Comparison of ENCODE assay signal across 28 cellular contexts in the genomic region with DNA sequence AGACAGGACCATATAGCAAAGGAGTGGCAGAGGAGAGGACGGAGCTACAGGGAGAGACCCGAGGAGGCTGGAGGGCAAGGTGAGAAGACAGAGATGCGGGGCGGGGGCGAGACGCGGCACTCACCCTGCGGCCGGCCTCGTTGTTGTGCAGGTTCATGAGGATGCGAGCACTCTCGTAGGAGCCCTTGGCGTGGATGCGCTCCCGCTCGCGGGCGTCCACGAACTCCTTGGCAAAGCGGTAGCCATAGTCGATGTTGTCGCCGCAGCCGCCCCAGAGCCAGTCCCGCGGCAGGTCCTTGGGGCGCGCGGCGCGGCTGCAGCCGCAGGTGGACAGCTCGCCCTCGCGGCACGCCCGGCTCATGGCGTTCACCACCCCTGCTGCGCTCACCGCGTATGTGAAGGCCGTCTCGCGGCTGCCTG. TPM values are rescaled to one million over a fixed set of nuclear protein-coding genes. Genes with fewer than 3 reads are reported as not detected.
DNase-seq lines count a peak whose midpoint lies in the region; ATAC-seq and TF ChIP-seq lines count a peak whose summit lies in the region.
"Had no signal": no experiment of that assay in that cellular context is flagged by ENCODE, and none has a peak within 500 bp of the region (broad histone marks: within the 10 kb centered on the region; RNA-seq: fewer than 3 reads in every experiment).

No MANE protein-coding gene starts in this region.

- H3K36me3 ChIP-seq in right atrium auricular region (no peaks in the 10 kb centered on the region), mucosa of descending colon (ENCODE audit: low read depth) (no peaks in the 10 kb centered on the region)
- H3K36me3 ChIP-seq: colonic mucosa, Peyer's patch, upper lobe of right lung had no signal

- H3K9me3 ChIP-seq in right atrium auricular region (no peaks in the 10 kb centered on the region), mucosa of descending colon (no peaks in the 10 kb centered on the region)
- H3K9me3 ChIP-seq: colonic mucosa, esophagus squamous epithelium, Peyer's patch, upper lobe of right lung had no signal

- H3K27ac Mint-ChIP-seq in glutamatergic neuron (ENCODE audit: unreplicated experiment): peak overlapping the region; percentile 64
- H3K27ac Mint-ChIP-seq: activated naive CD4-positive, alpha-beta T cell treated with anti-CD3 and anti-CD28 coated beads, Interleukin-2, amount 10 ng/mL, durations not matched to agents 7 days and 5 days had no signal

- no peaks in the 10 kb centered on the region for H3K27me3 ChIP-seq in right atrium auricular region
- H3K27me3 ChIP-seq: colonic mucosa, esophagus squamous epithelium, Peyer's patch had no signal

- peaks cover 8% of the 10 kb centered on the region for H3K27me3 Mint-ChIP-seq in glutamatergic neuron (ENCODE audit: unreplicated experiment)

- H3K4me3 Mint-ChIP-seq in glutamatergic neuron (ENCODE audit: unreplicated experiment): peak overlapping the region; percentile 93
- H3K4me3 Mint-ChIP-seq: activated naive CD4-positive, alpha-beta T cell treated with anti-CD3 and anti-CD28 coated beads, Interleukin-2, amount 10 ng/mL, durations not matched to agents 7 days and 5 days; neural crest cell had no signal

- ATAC-seq in left ventricle myocardium superior: no peak
- peak; percentile 69 for ATAC-seq in mucosa of descending colon
- no peak for ATAC-seq in HG03457 (IDR thresholded peaks at IDR 0.05; ENCODE audit: unreplicated experiment)
- ATAC-seq in GM18517 (IDR thresholded peaks at IDR 0.05; ENCODE audit: unreplicated experiment): no peak
- ATAC-seq: K562, sciatic nerve, upper lobe of right lung had no signal

- peaks cover 5% of the 10 kb centered on the region for H3K36me3 Mint-ChIP-seq in glutamatergic neuron (ENCODE audit: unreplicated experiment)
- H3K36me3 Mint-ChIP-seq: activated naive CD4-positive, alpha-beta T cell treated with anti-CD3 and anti-CD28 coated beads, Interleukin-2, amount 10 ng/mL, durations not matched to agents 7 days and 5 days had no signal

- TF ChIP-seq CTCF in right atrium auricular region (IDR thresholded peaks at IDR 0.05) (no peak), glutamatergic neuron (IDR thresholded peaks at IDR 0.05; ENCODE audit: partially characterized antibody, unreplicated experiment) (no peak), mucosa of descending colon (IDR thresholded peaks at IDR 0.05) (no peak)

- H3K9me3 Mint-ChIP-seq in glutamatergic neuron (ENCODE audit: unreplicated experiment): peaks cover 3% of the 10 kb centered on the region
- H3K9me3 Mint-ChIP-seq: activated naive CD4-positive, alpha-beta T cell treated with anti-CD3 and anti-CD28 coated beads, Interleukin-2, amount 10 ng/mL, durations not matched to agents 7 days and 5 days; neural crest cell had no signal

- H3K4me1 Mint-ChIP-seq in glutamatergic neuron (ENCODE audit: low read depth, unreplicated experiment): peaks cover 14% of the 10 kb centered on the region
- H3K4me1 Mint-ChIP-seq: activated naive CD4-positive, alpha-beta T cell treated with anti-CD3 and anti-CD28 coated beads, Interleukin-2, amount 10 ng/mL, durations not matched to agents 7 days and 5 days had no signal

- intact Hi-C loops in left ventricle myocardium superior (cut with micrococcal nuclease) (no loop called here), mucosa of descending colon (cut with DNase I, micrococcal nuclease) (no loop called here)

- H3K4me1 ChIP-seq in right atrium auricular region (no peaks in the 10 kb centered on the region), mucosa of descending colon (ENCODE audit: low read depth) (no peaks in the 10 kb centered on the region)
- H3K4me1 ChIP-seq: colonic mucosa, esophagus squamous epithelium, Peyer's patch, upper lobe of right lung had no signal

- H3K27ac ChIP-seq in right atrium auricular region: no peak overlapping the region
- H3K27ac ChIP-seq: 22Rv1, colonic mucosa, esophagus squamous epithelium, Peyer's patch, upper lobe of right lung had no signal

- peak; percentile 25 for DNase-seq in left ventricle myocardium superior
- DNase-seq in right atrium auricular region (ENCODE audit: low spot score): no peak
- DNase-seq in glutamatergic neuron: peak; percentile 65
- DNase-seq in mucosa of descending colon: peak in 2 of 3 donors; percentile 19 to 35
- DNase-seq in cerebellar nuclear complex (lab: John Stamatoyannopoulos, UW): no peak
- DNase-seq in EL: no peak
- DNase-seq: activated CD4-positive, alpha-beta T cell treated with anti-CD3 and anti-CD28 coated beads, Interleukin-2, amount 50 U/mL, for 48 hours; activated CD4-positive, CD25-positive, alpha-beta regulatory T cell; activated naive CD4-positive, alpha-beta T cell treated with anti-CD3 and anti-CD28 coated beads, Interleukin-2, amount 10 ng/mL, durations not matched to agents 7 days and 5 days; amniotic stem cell; colonic mucosa; esophagus squamous epithelium; GM23248; hippocampal formation; NCI-H1105 treated with DMSO at 0.1 percent for 48 hours; NCI-H2029; NCI-H526 treated with DMSO at 0.1 percent for 48 hours; Peyer's patch; stimulated activated CD4-positive, alpha-beta T cell treated with anti-CD3 and anti-CD28 coated beads, Interleukin-12 subunit alpha, Interleukin-12 subunit beta, amount 100 ng/mL, for 4 hours; stimulated activated CD4-positive, alpha-beta T cell treated with anti-CD3 and anti-CD28 coated beads, Interleukin-4, amount 100 ng/mL, for 1 hour; upper lobe of right lung had no signal

- no peak overlapping the region for H3K4me3 ChIP-seq in right atrium auricular region
- no peak overlapping the region for H3K4me3 ChIP-seq in mucosa of descending colon
- H3K4me3 ChIP-seq: colonic mucosa, esophagus squamous epithelium, GM23248, K562, lung, Peyer's patch, upper lobe of right lung had no signal

RNA-seq across cellular contexts. Expression of a gene that starts 12.9 kb away (rescaled TPM):
- total RNA-seq in left ventricle myocardium superior (4.2 TPM), right atrium auricular region (1 to 10 TPM; 2.8 to 8.0 TPM), glutamatergic neuron (ENCODE audit: unreplicated experiment) (0.76 TPM), mucosa of descending colon (1 to 10 TPM; 3.6 to 5.9 (median 5.2) TPM)

Comparison
In these comparisons a context has a peak if more than half of its experiments do, and no peak if none do; other contexts are left out.
1. DNase-seq: peak in left ventricle myocardium superior (single experiment), glutamatergic neuron (single experiment) and mucosa of descending colon (2 of 3); none in right atrium auricular region (single experiment), cerebellar nuclear complex (0 of 2) and EL (single experiment).